In the genomic region with DNA sequence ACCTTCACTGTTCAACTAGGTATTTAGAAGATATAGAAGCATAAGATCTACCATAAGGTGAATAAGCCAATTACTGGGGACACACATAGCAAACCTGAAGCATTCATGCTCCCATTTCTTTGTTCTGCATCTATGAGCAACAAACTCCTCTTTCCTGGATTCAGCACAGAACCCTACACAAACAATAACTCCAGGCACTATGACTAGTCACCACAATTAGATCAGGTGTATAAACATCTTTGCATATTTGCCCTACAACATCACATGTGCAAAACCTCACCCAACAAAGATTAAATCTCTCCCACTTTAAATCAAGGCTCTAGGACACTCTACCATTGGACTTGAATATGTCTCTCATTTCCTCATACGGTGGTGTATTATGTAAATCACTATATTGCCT, we compare ENCODE assay signal across 24 cellular contexts.
A peak's percentile ranks its signal among the peaks of the same experiment; 100 is the strongest.
DNase-seq lines count a peak whose midpoint lies in the region; ATAC-seq and TF ChIP-seq lines count a peak whose summit lies in the region.
"Had no signal": no experiment of that assay in that cellular context is flagged by ENCODE, and none has a peak within 500 bp of the region (broad histone marks: within the 10 kb centered on the region; RNA-seq: fewer than 3 reads in every experiment).

No MANE protein-coding gene starts in this region.

- ATAC-seq in PC-3: peak; percentile 55
- no peak for ATAC-seq in WTC11
- ATAC-seq: A549, K562, Panc1, T-cell had no signal

- H3K4me3 ChIP-seq in PC-3 (ENCODE audit: low read length): no peak overlapping the region
- H3K4me3 ChIP-seq: A549, K562 had no signal

- H3K4me1 ChIP-seq in PC-3 (ENCODE audit: insufficient read depth, low read length): peaks cover 16% of the 10 kb centered on the region
- H3K4me1 ChIP-seq: A549 had no signal

- no peaks in the 10 kb centered on the region for H3K36me3 ChIP-seq in PC-3 (ENCODE audit: low read depth, low read length)

- H3K27me3 ChIP-seq in PC-3 (ENCODE audit: low read length): no peaks in the 10 kb centered on the region

- no peaks in the 10 kb centered on the region for H3F3A ChIP-seq in PC-3 (ENCODE audit: low read length, unreplicated experiment)

- peaks cover 25% of the 10 kb centered on the region for H3K4me1 Mint-ChIP-seq in WTC11
- H3K4me1 Mint-ChIP-seq: CD4-positive, alpha-beta memory T cell; T-cell had no signal

- no peaks in the 10 kb centered on the region for H3K36me3 Mint-ChIP-seq in WTC11
- H3K36me3 Mint-ChIP-seq: CD4-positive, alpha-beta memory T cell; T-cell had no signal

- no peak for TF ChIP-seq CTCF in PC-3 (conservative IDR thresholded peaks at IDR 0.05; ENCODE audit: low read depth, low read length)
- no peak for TF ChIP-seq CTCF in WTC11 (IDR thresholded peaks at IDR 0.05)

- H2AFZ ChIP-seq in PC-3 (ENCODE audit: low read length): no peak overlapping the region

- no peaks in the 10 kb centered on the region for H3K9me3 ChIP-seq in PC-3 (ENCODE audit: low read length)
- H3K9me3 ChIP-seq: A549 had no signal

- no peaks in the 10 kb centered on the region for H3K9me3 Mint-ChIP-seq in WTC11
- H3K9me3 Mint-ChIP-seq: T-cell had no signal

- H3K4me3 Mint-ChIP-seq in WTC11: no peak overlapping the region
- H3K4me3 Mint-ChIP-seq: CD4-positive, alpha-beta memory T cell; T-cell had no signal

- no peak overlapping the region for H3K4me2 ChIP-seq in PC-3 (ENCODE audit: low read length)
- H3K4me2 ChIP-seq: A549 had no signal

- H3K27ac ChIP-seq in PC-3 (ENCODE audit: low read length): no peak overlapping the region
- H3K27ac ChIP-seq: A549, RWPE1 had no signal

- H3K27me3 Mint-ChIP-seq in WTC11 (ENCODE audit: low read depth): no peaks in the 10 kb centered on the region
- H3K27me3 Mint-ChIP-seq: CD4-positive, alpha-beta memory T cell; T-cell had no signal

- no peaks in the 10 kb centered on the region for H4K20me1 ChIP-seq in PC-3 (ENCODE audit: low read length)

- POLR2A ChIA-PET in PC-3 (lab: Charles Lee; ENCODE audit: unreplicated experiment) (no interaction called here), WTC11 (lab: Charles Lee) (no interaction called here)

- no peaks in the 10 kb centered on the region for H3K79me2 ChIP-seq in PC-3 (ENCODE audit: low read length)

- no peaks in the 10 kb centered on the region for H3K9me2 ChIP-seq in PC-3 (replicated peaks; ENCODE audit: low read length)

- CTCF ChIA-PET in PC-3 (lab: Charles Lee) (no interaction called here), WTC11 (lab: Charles Lee) (no interaction called here)

- intact Hi-C loops in PC-3 (cut with micrococcal nuclease): no loop called here

- peak; percentile 48 for DNase-seq in DMS153 (lab: John Stamatoyannopoulos, UW)
- peak; percentile 6 for DNase-seq in H4 (ENCODE audit: low spot score)
- DNase-seq in PC-3: peak; percentile 43
- peak; percentile 6 for DNase-seq in kidney glomerular epithelial cell (lab: John Stamatoyannopoulos, UW)
- no peak for DNase-seq in T-helper 2 cell
- no peak for DNase-seq in WTC11 (ENCODE audit: low spot score)
- DNase-seq in activated effector memory CD4-positive, alpha-beta T cell treated with anti-CD3 and anti-CD28 coated beads, Interleukin-2, amount 50 U/mL, for 16 hours: no peak
- DNase-seq: C1 segment of cervical spinal cord; CD4-positive, alpha-beta memory T cell; COR-L47; DND-41; H7; Kasumi-1; MV-4-11; NCI-H1105; NCI-H2081 treated with DMSO at 0.1 percent for 48 hours; NCI-H2171 treated with DMSO at 0.1 percent for 48 hours; NCI-H345; NCI-H510A treated with DMSO at 0.1 percent for 48 hours; T-cell had no signal

- BruUV-seq in PC-3 (replicated peaks; lab: Mats Ljungman, UMichigan): no TSS peak

- no peak overlapping the region for H3K27ac Mint-ChIP-seq in WTC11
- H3K27ac Mint-ChIP-seq: CD4-positive, alpha-beta memory T cell; T-cell had no signal

- H3K9ac ChIP-seq in PC-3 (ENCODE audit: low read length): no peak overlapping the region

TF ChIP-seq in WTC11, 78 proteins besides CTCF, POLR2A, EP300 and RAD21:
- TF ChIP-seq CREM (CRISPR knock-in tag; IDR thresholded peaks at IDR 0.05) (no peak), TEAD4 (CRISPR knock-in tag; IDR thresholded peaks at IDR 0.05) (no peak), SP1 (CRISPR knock-in tag; conservative IDR thresholded peaks at IDR 0.05) (no peak), GRHL2 (CRISPR knock-in tag; IDR thresholded peaks at IDR 0.05; ENCODE audit: insufficient replicate concordance, severe bottlenecking) (no peak), ZNF671 (CRISPR knock-in tag; IDR thresholded peaks at IDR 0.05) (no peak)

Comparison
In these comparisons a context has a peak if more than half of its experiments do, and no peak if none do; other contexts are left out.
1. DNase-seq: peak in DMS153 (single experiment), H4 (single experiment), PC-3 (single experiment) and kidney glomerular epithelial cell (single experiment); none in T-helper 2 cell (0 of 5), WTC11 (single experiment) and activated effector memory CD4-positive, alpha-beta T cell treated with anti-CD3 and anti-CD28 coated beads, Interleukin-2, amount 50 U/mL, for 16 hours (single experiment).